Comparison of ENCODE assay signal across 11 cellular contexts in genomic region chr11:125069796-125070195, GRCh38. TPM values are rescaled to one million over a fixed set of nuclear protein-coding genes. Genes with fewer than 3 reads are reported as not detected.
A peak's percentile ranks its signal among the peaks of the same experiment; 100 is the strongest.
DNase-seq lines count a peak whose midpoint lies in the region; ATAC-seq, FAIRE-seq and TF ChIP-seq lines count a peak whose summit lies in the region.
"Had no signal": no experiment of that assay in that cellular context is flagged by ENCODE, and none has a peak within 500 bp of the region (broad histone marks: within the 10 kb centered on the region; RNA-seq: fewer than 3 reads in every experiment).

No MANE protein-coding gene starts in this region.

- H3K9ac ChIP-seq in mucosa of rectum (ENCODE audit: low read depth in 1 of 2, low read length in 2 of 2): peak overlapping the region in 1 of 2 donors; percentile 2

- no peak for TF ChIP-seq CTCF in C4-2B (conservative IDR thresholded peaks at IDR 0.05)
- no peak for TF ChIP-seq CTCF in bronchial epithelial cell (IDR thresholded peaks at IDR 0.05; ENCODE audit: insufficient read depth, low read length, severe bottlenecking)
- TF ChIP-seq CTCF in GM20000 (IDR thresholded peaks at IDR 0.05; ENCODE audit: extremely low read depth, missing control alignments): no peak

- H3K4me3 ChIP-seq in bronchial epithelial cell (ENCODE audit: low read depth, low read length): no peak overlapping the region
- H3K4me3 ChIP-seq in mucosa of rectum (ENCODE audit: low read length in 2 of 2): no peak overlapping the region
- H3K4me3 ChIP-seq: pancreas had no signal

- peaks cover 4 to 5% of the 10 kb centered on the region in 2 donors for H3K4me1 ChIP-seq in mucosa of rectum (ENCODE audit: control insufficient read depth in 2 of 2, insufficient read depth in 2 of 2, low read length in 2 of 2)

- H3K9me3 ChIP-seq in mucosa of rectum (ENCODE audit: control insufficient read depth in 2 of 2, low read length in 2 of 2): no peaks in the 10 kb centered on the region
- H3K9me3 ChIP-seq: pancreas had no signal

- TF ChIP-seq POLR2A in H54 (IDR thresholded peaks at IDR 0.05; ENCODE audit: low read depth, low read length): no peak

- H3K36me3 ChIP-seq in bronchial epithelial cell (ENCODE audit: control insufficient read depth, insufficient read depth, low read length) (no peaks in the 10 kb centered on the region), mucosa of rectum (ENCODE audit: control insufficient read depth in 2 of 2, insufficient read depth in 2 of 2, low read length in 2 of 2) (no peaks in the 10 kb centered on the region)
- H3K36me3 ChIP-seq: pancreas had no signal

- no peak for FAIRE-seq in HTR-8/SVneo (lab: Jason Lieb, UNC)
- no peak for FAIRE-seq in bronchial epithelial cell (lab: Jason Lieb, UNC)
- no peak for FAIRE-seq in H54 (lab: Jason Lieb, UNC)
- FAIRE-seq: pancreas had no signal

- peak; percentile 32 for DNase-seq in HTR-8/SVneo (ENCODE audit: insufficient read length, low spot score)
- DNase-seq in bronchial epithelial cell (ENCODE audit: low read depth): peak; percentile 54
- no peak for DNase-seq in GM20000 (ENCODE audit: low spot score)
- DNase-seq in HPDE6-E6E7 (ENCODE audit: extremely low spot score): no peak
- no peak for DNase-seq in H54 (ENCODE audit: insufficient read length, low spot score)
- DNase-seq: activated effector memory CD4-positive, alpha-beta T cell treated with Interleukin-2 at 50 U/mL for 16 hours; CD4-positive, alpha-beta memory T cell had no signal

- no peaks in the 10 kb centered on the region for H3K27me3 ChIP-seq in bronchial epithelial cell (ENCODE audit: control insufficient read depth, insufficient read depth, low read length)
- peaks cover 0 to 5% of the 10 kb centered on the region in 2 donors for H3K27me3 ChIP-seq in mucosa of rectum (ENCODE audit: control insufficient read depth in 2 of 2, insufficient read depth in 2 of 2, low read length in 2 of 2)

- H3K27ac ChIP-seq in C4-2B (peak overlapping the region; percentile 22), mucosa of rectum (ENCODE audit: low read depth in 2 of 2, low read length in 2 of 2) (peak overlapping the region; percentile 53 to 56)

- ATAC-seq in HG02623 (IDR thresholded peaks at IDR 0.05; ENCODE audit: unreplicated experiment): no peak

RNA-seq across cellular contexts. Expression of gene SLC37A2, which starts 6.7 kb away (rescaled TPM):
- 25.5 and 30.1 TPM in 2 replicates for total RNA-seq in bronchial epithelial cell

RNA-seq across cellular contexts. Expression of gene TMEM218, which starts 41.6 kb away (rescaled TPM):
- 28.4 and 29.3 TPM in 2 replicates for total RNA-seq in bronchial epithelial cell

Comparison
In these comparisons a context has a peak if more than half of its experiments do, and no peak if none do; other contexts are left out.
1. DNase-seq: peak in HTR-8/SVneo (single experiment) and bronchial epithelial cell (single experiment); none in GM20000 (single experiment), HPDE6-E6E7 (single experiment) and H54 (single experiment).